In genomic region chr1:90826024-90826423, GRCh38 we compare ENCODE assay signal across 7 cellular contexts.
"Had no signal": no experiment of that assay in that cellular context is flagged by ENCODE, and none has a peak within 500 bp of the region (broad histone marks: within the 10 kb centered on the region; RNA-seq: fewer than 3 reads in every experiment).

No MANE protein-coding gene starts in this region.

- H3K4me2 ChIP-seq: KMS-11 had no signal

- H3K27ac ChIP-seq: HL-60, KMS-11 had no signal

- DNase-seq: IMR-90, KBM-7, KG1 had no signal

- H3K27ac Mint-ChIP-seq: IgD-negative memory B cell had no signal

- FAIRE-seq: HepG2 had no signal

- ATAC-seq: HepG2 had no signal

- H3K9ac ChIP-seq: KMS-11 had no signal

- H3K36me3 Mint-ChIP-seq: IgD-negative memory B cell had no signal

- H3K4me3 Mint-ChIP-seq: IgD-negative memory B cell had no signal
